In genomic region chr3:53842436-53843194, GRCh38 we compare ENCODE assay signal across 11 cellular contexts. TPM values are rescaled to one million over a fixed set of nuclear protein-coding genes. Genes with fewer than 3 reads are reported as not detected.
DNase-seq lines count a peak whose midpoint lies in the region; ATAC-seq and TF ChIP-seq lines count a peak whose summit lies in the region.
"Had no signal": no experiment of that assay in that cellular context is flagged by ENCODE, and none has a peak within 500 bp of the region (broad histone marks: within the 10 kb centered on the region; RNA-seq: fewer than 3 reads in every experiment).

No MANE protein-coding gene starts in this region.

- POLR2A ChIA-PET in MCF 10A (lab: Yijun Ruan, JAX): no interaction called here

- no peak overlapping the region for H3K27ac Mint-ChIP-seq in MCF 10A (ENCODE audit: low read depth, unreplicated experiment)
- H3K27ac Mint-ChIP-seq: effector memory CD8-positive, alpha-beta T cell had no signal

- ATAC-seq in GM18517 (IDR thresholded peaks at IDR 0.05; ENCODE audit: unreplicated experiment) (no peak), HG02840 (IDR thresholded peaks at IDR 0.05; ENCODE audit: low FRiP score, unreplicated experiment) (no peak)
- ATAC-seq: effector memory CD8-positive, alpha-beta T cell had no signal

- no peaks in the 10 kb centered on the region for H3K27me3 Mint-ChIP-seq in MCF 10A (ENCODE audit: insufficient read depth, unreplicated experiment)

- intact Hi-C loops in MCF 10A (cut with micrococcal nuclease): no loop called here

- no peak overlapping the region for H3K4me3 ChIP-seq in kidney epithelial cell (ENCODE audit: low read depth, low read length)
- H3K4me3 ChIP-seq: BLaER1 treated with 17β-estradiol and CSF1 and Interleukin-3, amounts not matched to agents 10 nM and 100 nM; SK-N-MC had no signal

- no peaks in the 10 kb centered on the region for H3K9me3 Mint-ChIP-seq in MCF 10A (ENCODE audit: unreplicated experiment)
- H3K9me3 Mint-ChIP-seq: effector memory CD8-positive, alpha-beta T cell had no signal

- H3K4me1 Mint-ChIP-seq in MCF 10A (ENCODE audit: insufficient read depth, unreplicated experiment): no peaks in the 10 kb centered on the region

- peak; percentile 28 for DNase-seq in activated CD8-positive, alpha-beta memory T cell treated with anti-CD3 and anti-CD28 coated beads, Interleukin-2, amount 50 U/mL, for 48 hours
- DNase-seq in activated CD8-positive, alpha-beta memory T cell treated with anti-CD3 and anti-CD28 coated beads for 24 hours: no peak
- DNase-seq in MCF 10A (ENCODE audit: unreplicated experiment): peak; percentile 7
- DNase-seq in kidney epithelial cell (ENCODE audit: low read depth): peak; percentile 34
- no peak for DNase-seq in AML-193 (lab: John Stamatoyannopoulos, UW)
- DNase-seq in NCI-H1694 (lab: John Stamatoyannopoulos, UW): no peak
- DNase-seq: effector memory CD8-positive, alpha-beta T cell had no signal

- no peaks in the 10 kb centered on the region for H3K36me3 Mint-ChIP-seq in MCF 10A (ENCODE audit: insufficient read depth, unreplicated experiment)

- no TSS peak for BruUV-seq in MCF 10A (replicated peaks; lab: Mats Ljungman, UMichigan)

- H3K27me3 ChIP-seq in kidney epithelial cell (ENCODE audit: control insufficient read depth, insufficient read depth, low read length): peaks cover 5% of the 10 kb centered on the region

- H3K4me3 Mint-ChIP-seq in MCF 10A (ENCODE audit: unreplicated experiment): no peak overlapping the region
- H3K4me3 Mint-ChIP-seq: effector memory CD8-positive, alpha-beta T cell had no signal

- TF ChIP-seq CTCF in MCF 10A (IDR thresholded peaks at IDR 0.05; ENCODE audit: unreplicated experiment): no peak
- peak; percentile 51 for TF ChIP-seq CTCF in kidney epithelial cell (IDR thresholded peaks at IDR 0.05; ENCODE audit: insufficient read depth, low read length, poor library complexity, severe bottlenecking)

- no peaks in the 10 kb centered on the region for H3K36me3 ChIP-seq in kidney epithelial cell (ENCODE audit: control insufficient read depth, insufficient read depth, low read length)
- H3K36me3 ChIP-seq: BLaER1 treated with 17β-estradiol and CSF1 and Interleukin-3, amounts not matched to agents 10 nM and 100 nM had no signal

- CTCF ChIA-PET in MCF 10A (lab: Yijun Ruan, JAX): interaction anchor here (1.2 kb wide), 1 partner anchor 49 kb away, joined by 3 read pairs; the partner anchor contains the start of gene SELENOK

RNA-seq across cellular contexts. Expression of gene CHDH, which starts 3.6 kb away (rescaled TPM):
- 0.49 and 0.56 TPM in 2 replicates for total RNA-seq in MCF 10A (2022)
- 2.5 and 3.3 TPM in 2 replicates for total RNA-seq in kidney epithelial cell

RNA-seq across cellular contexts. Expression of gene IL17RB, which starts 3.8 kb away (rescaled TPM):
- 0.19 and 0.42 TPM in 2 replicates for total RNA-seq in MCF 10A (2022)
- 0.04 and 0.27 TPM in 2 replicates for total RNA-seq in kidney epithelial cell

RNA-seq across cellular contexts. Expression of gene ACTR8, which starts 39.3 kb away (rescaled TPM):
- 27.7 and 37.1 TPM in 2 replicates for total RNA-seq in MCF 10A (2022)
- total RNA-seq in kidney epithelial cell: 31.3 and 39.2 TPM in 2 replicates

RNA-seq across cellular contexts. Expression of gene SELENOK, which starts 49.0 kb away (rescaled TPM):
- total RNA-seq in MCF 10A (2022): 55.6 and 66.4 TPM in 2 replicates
- 58.4 and 67.5 TPM in 2 replicates for total RNA-seq in kidney epithelial cell

Comparison
In these comparisons a context has a peak if more than half of its experiments do, and no peak if none do; other contexts are left out.
1. DNase-seq: peak in activated CD8-positive, alpha-beta memory T cell treated with anti-CD3 and anti-CD28 coated beads, Interleukin-2, amount 50 U/mL, for 48 hours (single experiment), MCF 10A (single experiment) and kidney epithelial cell (single experiment); none in activated CD8-positive, alpha-beta memory T cell treated with anti-CD3 and anti-CD28 coated beads for 24 hours (single experiment), AML-193 (0 of 2) and NCI-H1694 (single experiment).